8 cellular contexts compared by ENCODE assay signal in genomic region chr19:48926909-48927308, GRCh38. TPM values are rescaled to one million over a fixed set of nuclear protein-coding genes. Genes with fewer than 3 reads are reported as not detected.
DNase-seq lines count a peak whose midpoint lies in the region; ATAC-seq and TF ChIP-seq lines count a peak whose summit lies in the region.

No MANE protein-coding gene starts in this region.

- H3K4me3 ChIP-seq in brain microvascular endothelial cell (ENCODE audit: low read depth, low read length) (no peak overlapping the region), mesenchymal stem cell (ENCODE audit: insufficient read depth in 1 of 2, low read depth in 1 of 2, low read length in 2 of 2) (no peak overlapping the region)

- peak overlapping the region; percentile 67 for H3K9ac ChIP-seq in mesenchymal stem cell (ENCODE audit: low read length)

- peaks cover 11% of the 10 kb centered on the region for H3K36me3 ChIP-seq in brain microvascular endothelial cell (replicated peaks)
- peaks cover 10 to 14% of the 10 kb centered on the region in 2 experiments for H3K36me3 ChIP-seq in mesenchymal stem cell (ENCODE audit: control insufficient read depth in 1 of 2, insufficient read depth in 2 of 2, low read depth in 1 of 2, low read length in 2 of 2)

- H3K4me2 ChIP-seq in mesenchymal stem cell (ENCODE audit: low read length, poor library complexity, severe bottlenecking) = no peak overlapping the region

- H3K27ac ChIP-seq in brain microvascular endothelial cell (peak overlapping the region; percentile 43), mesenchymal stem cell (ENCODE audit: low read length, poor library complexity, severe bottlenecking) (no peak overlapping the region)

- no peak overlapping the region for H2BK12ac ChIP-seq in mesenchymal stem cell (ENCODE audit: low read length in 2 of 2)

- no peak overlapping the region for H2BK15ac ChIP-seq in mesenchymal stem cell (ENCODE audit: low read depth, poor library complexity, severe bottlenecking)

- no peak overlapping the region for H4K91ac ChIP-seq in mesenchymal stem cell (ENCODE audit: low read length)

- H2BK120ac ChIP-seq in mesenchymal stem cell (ENCODE audit: low read depth, low read length) = no peak overlapping the region

- H3K27me3 ChIP-seq in brain microvascular endothelial cell (replicated peaks) (no peaks in the 10 kb centered on the region), mesenchymal stem cell (ENCODE audit: control insufficient read depth in 1 of 2, insufficient read depth in 1 of 2, low read length in 2 of 2) (no peaks in the 10 kb centered on the region)

- no peak overlapping the region for H3K4ac ChIP-seq in mesenchymal stem cell (ENCODE audit: low read depth in 1 of 2, low read length in 2 of 2)

- WGBS in mesenchymal stem cell = 75% methylated on average over 10 of the region's 10 CpGs

- peaks cover 7% of the 10 kb centered on the region for H3K4me1 ChIP-seq in mesenchymal stem cell (ENCODE audit: control insufficient read depth, insufficient read depth, low read depth, low read length)

- no peak overlapping the region for H3K14ac ChIP-seq in mesenchymal stem cell (ENCODE audit: low read length in 2 of 2)

- no peak overlapping the region for H2AK5ac ChIP-seq in mesenchymal stem cell (ENCODE audit: low read length, severe bottlenecking)

- H2AFZ ChIP-seq in mesenchymal stem cell (ENCODE audit: low read depth, low read length) = no peak overlapping the region

- in situ Hi-C loops in brain microvascular endothelial cell (cut with HindIII; ENCODE audit: low pct_ligation_motif_present, low sequenced_read_pairs) = no loop called here

- peak overlapping the region in 1 of 2 experiments; percentile 21 for H3K18ac ChIP-seq in mesenchymal stem cell (ENCODE audit: low read depth in 1 of 2, low read length in 2 of 2)

- H3K79me1 ChIP-seq in mesenchymal stem cell (replicated peaks; ENCODE audit: low read length, poor library complexity, severe bottlenecking) = no peaks in the 10 kb centered on the region

- TF ChIP-seq CTCF in brain microvascular endothelial cell (IDR thresholded peaks at IDR 0.05; ENCODE audit: low read depth, low read length, missing control alignments) = no peak
- TF ChIP-seq CTCF in GM10266 (IDR thresholded peaks at IDR 0.05; ENCODE audit: control insufficient read depth, insufficient read depth, low read depth, missing control alignments) = no peak

- no peak overlapping the region for H4K8ac ChIP-seq in mesenchymal stem cell (ENCODE audit: low read length)

- H3K9me3 ChIP-seq in mesenchymal stem cell (ENCODE audit: control insufficient read depth, low read length) = no peaks in the 10 kb centered on the region

- DNase-seq in DMS53 (lab: John Stamatoyannopoulos, UW) (peak; percentile 70), NCI-H226 (peak; percentile 91), brain microvascular endothelial cell (peak; percentile 84), mesenchymal stem cell (peak; percentile 84), NCI-H2171 treated with DMSO at 0.1 percent for 48 hours (lab: John Stamatoyannopoulos, UW) (no peak), GM10266 (ENCODE audit: extremely low spot score) (no peak), NCI-H1105 (lab: John Stamatoyannopoulos, UW) (no peak)

- H2BK5ac ChIP-seq in mesenchymal stem cell (ENCODE audit: low read depth, low read length, poor library complexity, severe bottlenecking) = no peak overlapping the region

- no peak overlapping the region for H3K23ac ChIP-seq in mesenchymal stem cell (ENCODE audit: low read length in 2 of 2)

- no peak for ATAC-seq in GM21786 (IDR thresholded peaks at IDR 0.05; ENCODE audit: unreplicated experiment)

RNA-seq across cellular contexts. Expression of gene DHDH, which starts 6.6 kb away (rescaled TPM):
- polyA plus RNA-seq in mesenchymal stem cell (2013, experiment 1 of 2) = not detected
- 0.04 TPM for polyA plus RNA-seq in mesenchymal stem cell (2013, experiment 2 of 2)

RNA-seq across cellular contexts. Expression of gene NUCB1, which starts 26.8 kb away (rescaled TPM):
- 185 TPM for polyA plus RNA-seq in mesenchymal stem cell (2013, experiment 1 of 2)
- polyA plus RNA-seq in mesenchymal stem cell (2013, experiment 2 of 2) = 179 TPM

RNA-seq across cellular contexts. Expression of gene BAX, which starts 27.8 kb away (rescaled TPM):
- 119 TPM for polyA plus RNA-seq in mesenchymal stem cell (2013, experiment 1 of 2)
- polyA plus RNA-seq in mesenchymal stem cell (2013, experiment 2 of 2) = 110 TPM

RNA-seq across cellular contexts. Expression of gene TULP2, which starts 28.4 kb away (rescaled TPM):
- polyA plus RNA-seq in mesenchymal stem cell (2013, experiment 1 of 2) = 0.01 TPM
- not detected for polyA plus RNA-seq in mesenchymal stem cell (2013, experiment 2 of 2)

RNA-seq across cellular contexts. Expression of gene FTL, which starts 38.2 kb away (rescaled TPM):
- 12,810 TPM for polyA plus RNA-seq in mesenchymal stem cell (2013, experiment 1 of 2)
- 12,668 TPM for polyA plus RNA-seq in mesenchymal stem cell (2013, experiment 2 of 2)

Comparison
In these comparisons a context has a peak if more than half of its experiments do, and no peak if none do; other contexts are left out.
1. DNase-seq: peak in DMS53 (single experiment), NCI-H226 (single experiment), brain microvascular endothelial cell (single experiment) and mesenchymal stem cell (single experiment); none in NCI-H2171 treated with DMSO at 0.1 percent for 48 hours (single experiment), GM10266 (single experiment) and NCI-H1105 (single experiment).